ENCODE assay signal across 19 cellular contexts in the genomic region with DNA sequence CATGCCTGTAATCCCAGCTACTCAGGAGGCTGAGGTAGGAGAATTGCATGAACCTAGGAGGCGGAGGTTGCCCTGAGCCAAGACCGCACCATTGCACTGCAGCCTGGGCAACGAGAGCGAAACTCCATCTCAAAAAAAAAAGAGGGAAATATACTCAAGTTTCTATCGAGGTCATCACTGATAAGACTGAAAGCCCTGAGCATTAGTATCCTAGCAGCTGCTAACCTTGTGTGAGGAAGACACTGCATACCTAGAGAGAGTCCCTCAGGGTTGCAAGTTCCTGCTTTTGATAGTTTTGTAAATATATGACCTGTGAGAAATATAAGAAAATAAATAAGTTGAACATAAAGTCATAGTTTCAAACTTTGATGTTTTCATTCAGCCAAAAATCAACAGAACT. TPM values are rescaled to one million over a fixed set of nuclear protein-coding genes. Genes with fewer than 3 reads are reported as not detected.
A peak's percentile ranks its signal among the peaks of the same experiment; 100 is the strongest.
DNase-seq lines count a peak whose midpoint lies in the region; ATAC-seq and TF ChIP-seq lines count a peak whose summit lies in the region.
"Had no signal": no experiment of that assay in that cellular context is flagged by ENCODE, and none has a peak within 500 bp of the region (broad histone marks: within the 10 kb centered on the region; RNA-seq: fewer than 3 reads in every experiment).

No MANE protein-coding gene starts in this region.

- no peaks in the 10 kb centered on the region for H3K9me3 ChIP-seq in H9 (ENCODE audit: control insufficient read depth, low read depth, low read length)
- H3K9me3 ChIP-seq: thoracic aorta had no signal

- H3K4me1 Mint-ChIP-seq in activated CD8-positive, alpha-beta memory T cell treated with anti-CD3 and anti-CD28 coated beads, Interleukin-2, amount 10 ng/mL, durations not matched to agents 7 days and 5 days: peaks cover 61% of the 10 kb centered on the region
- H3K4me1 Mint-ChIP-seq in H9: peaks cover 27 to 37% of the 10 kb centered on the region in 2 experiments
- H3K4me1 Mint-ChIP-seq in activated CD4-positive, alpha-beta memory T cell treated with anti-CD3 and anti-CD28 coated beads, Interleukin-2, amount 10 ng/mL, durations not matched to agents 7 days and 5 days: peaks cover 69% of the 10 kb centered on the region
- peaks cover 20 to 92% (median 69%) of the 10 kb centered on the region in 4 donors for H3K4me1 Mint-ChIP-seq in naive thymus-derived CD8-positive, alpha-beta T cell

- no peak overlapping the region for H3K4me3 Mint-ChIP-seq in activated CD8-positive, alpha-beta memory T cell treated with anti-CD3 and anti-CD28 coated beads, Interleukin-2, amount 10 ng/mL, durations not matched to agents 7 days and 5 days
- H3K4me3 Mint-ChIP-seq in H9: no peak overlapping the region
- no peak overlapping the region for H3K4me3 Mint-ChIP-seq in activated CD4-positive, alpha-beta memory T cell treated with anti-CD3 and anti-CD28 coated beads, Interleukin-2, amount 10 ng/mL, durations not matched to agents 7 days and 5 days
- H3K4me3 Mint-ChIP-seq in naive thymus-derived CD8-positive, alpha-beta T cell: peak overlapping the region in 9 of 10 donors; percentile 40 to 79 (median 76)
- H3K4me3 Mint-ChIP-seq: brain had no signal

- H3K4ac ChIP-seq in H9 (ENCODE audit: low read depth, low read length): no peak overlapping the region

- H3K27me3 Mint-ChIP-seq in activated CD8-positive, alpha-beta memory T cell treated with anti-CD3 and anti-CD28 coated beads, Interleukin-2, amount 10 ng/mL, durations not matched to agents 7 days and 5 days: peaks cover 3% of the 10 kb centered on the region
- peaks cover 19% of the 10 kb centered on the region for H3K27me3 Mint-ChIP-seq in H9 (ENCODE audit: low read depth)
- H3K27me3 Mint-ChIP-seq in activated CD4-positive, alpha-beta memory T cell treated with anti-CD3 and anti-CD28 coated beads, Interleukin-2, amount 10 ng/mL, durations not matched to agents 7 days and 5 days: no peaks in the 10 kb centered on the region
- no peaks in the 10 kb centered on the region for H3K27me3 Mint-ChIP-seq in naive thymus-derived CD8-positive, alpha-beta T cell

- CTCF ChIA-PET in activated CD8-positive, alpha-beta memory T cell treated with anti-CD3 and anti-CD28 coated beads, Interleukin-2, amount 10 ng/mL, durations not matched to agents 7 days and 5 days (lab: Charles Lee): interaction anchor here (0.7 to 6.4 kb wide), 13 partner anchors 8 to 125 kb away, joined by 3 to 67 read pairs (median 4); partner anchors contain the start of genes FBXL22 and USP3
- CTCF ChIA-PET in activated CD4-positive, alpha-beta memory T cell treated with anti-CD3 and anti-CD28 coated beads, Interleukin-2, amount 10 ng/mL, durations not matched to agents 7 days and 5 days (lab: Charles Lee): interaction anchor here (0.8 to 5.2 kb wide), 9 partner anchors 12 to 126 kb away, joined by 3 to 40 read pairs (median 7); partner anchors contain the start of gene USP3

- H4K5ac ChIP-seq in H9 (ENCODE audit: insufficient read length, low read depth, low read length): no peak overlapping the region

- H2AK5ac ChIP-seq in H9 (ENCODE audit: insufficient read length, low read length): no peak overlapping the region

- H3K27me3 ChIP-seq in H9 (ENCODE audit: insufficient read depth, low read length): no peaks in the 10 kb centered on the region

- no peak overlapping the region for H3K23ac ChIP-seq in H9 (ENCODE audit: insufficient read length, low read depth, low read length)

- no peak for ATAC-seq in activated CD8-positive, alpha-beta memory T cell treated with anti-CD3 and anti-CD28 coated beads, Interleukin-2, amount 10 ng/mL, durations not matched to agents 7 days and 5 days
- no peak for ATAC-seq in naive thymus-derived CD8-positive, alpha-beta T cell
- no peak for ATAC-seq in GM18907 (IDR thresholded peaks at IDR 0.05; ENCODE audit: unreplicated experiment)
- ATAC-seq in GM21526 (IDR thresholded peaks at IDR 0.05; ENCODE audit: low FRiP score, unreplicated experiment): no peak
- ATAC-seq: left lobe of liver had no signal

- no peak overlapping the region for H4K91ac ChIP-seq in H9 (ENCODE audit: insufficient read length, low read depth, low read length)

- DNase-seq in activated CD8-positive, alpha-beta memory T cell treated with anti-CD3 and anti-CD28 coated beads, Interleukin-2, amount 10 ng/mL, durations not matched to agents 7 days and 5 days: no peak
- no peak for DNase-seq in activated CD8-positive, alpha-beta memory T cell treated with anti-CD3 and anti-CD28 coated beads, Interleukin-2, amount 50 U/mL, for 4 hours
- DNase-seq in H9 (no peak), KBM-7 (no peak)
- no peak for DNase-seq in activated CD4-positive, alpha-beta memory T cell treated with anti-CD3 and anti-CD28 coated beads, Interleukin-2, amount 10 ng/mL, durations not matched to agents 7 days and 5 days
- DNase-seq in naive thymus-derived CD8-positive, alpha-beta T cell: no peak
- DNase-seq: activated CD4-positive, alpha-beta T cell treated with anti-CD3 and anti-CD28 coated beads for 48 hours; activated gamma-delta T cell; DMS153; effector CD8-positive, alpha-beta T cell; NCI-H1694 treated with DMSO at 0.1 percent for 48 hours; NCI-H510A treated with DMSO at 0.1 percent for 48 hours; PC-9; stimulated activated CD4-positive, alpha-beta T cell treated with anti-CD3 and anti-CD28 coated beads, Interleukin-15, amount 100 ng/mL, for 24 hours had no signal

- H3K9me3 Mint-ChIP-seq in activated CD8-positive, alpha-beta memory T cell treated with anti-CD3 and anti-CD28 coated beads, Interleukin-2, amount 10 ng/mL, durations not matched to agents 7 days and 5 days (ENCODE audit: low read depth): no peaks in the 10 kb centered on the region
- no peaks in the 10 kb centered on the region; a peak in 1 of 5 replicates for H3K9me3 Mint-ChIP-seq in H9
- H3K9me3 Mint-ChIP-seq in activated CD4-positive, alpha-beta memory T cell treated with anti-CD3 and anti-CD28 coated beads, Interleukin-2, amount 10 ng/mL, durations not matched to agents 7 days and 5 days: no peaks in the 10 kb centered on the region
- no peaks in the 10 kb centered on the region for H3K9me3 Mint-ChIP-seq in naive thymus-derived CD8-positive, alpha-beta T cell
- H3K9me3 Mint-ChIP-seq: brain had no signal

- in situ Hi-C loops in KBM-7 (cut with MboI; ENCODE audit: low pct_unique_long_range_greater_than_20kb, low sequenced_read_pairs): no loop called here

- H2AFZ ChIP-seq in H9 (ENCODE audit: low read length): no peak overlapping the region
- H2AFZ ChIP-seq: PC-9 had no signal

- no peak overlapping the region for H2BK20ac ChIP-seq in H9 (ENCODE audit: low read depth, low read length, poor library complexity, severe bottlenecking)

- H3K27ac Mint-ChIP-seq in activated CD8-positive, alpha-beta memory T cell treated with anti-CD3 and anti-CD28 coated beads, Interleukin-2, amount 10 ng/mL, durations not matched to agents 7 days and 5 days: peak overlapping the region; percentile 81
- peak overlapping the region in 2 of 3 experiments; percentile 18 to 89; a peak in 1 of 7 replicates for H3K27ac Mint-ChIP-seq in H9
- peak overlapping the region; percentile 82 for H3K27ac Mint-ChIP-seq in activated CD4-positive, alpha-beta memory T cell treated with anti-CD3 and anti-CD28 coated beads, Interleukin-2, amount 10 ng/mL, durations not matched to agents 7 days and 5 days
- peak overlapping the region; percentile 90 to 100 (median 92) for H3K27ac Mint-ChIP-seq in naive thymus-derived CD8-positive, alpha-beta T cell

- H2BK5ac ChIP-seq in H9 (ENCODE audit: insufficient read length, low read length): no peak overlapping the region

- H2BK15ac ChIP-seq in H9 (ENCODE audit: low read depth, low read length): no peak overlapping the region

- H3K27ac ChIP-seq in H9 (ENCODE audit: insufficient read length, low read depth, low read length): no peak overlapping the region
- H3K27ac ChIP-seq: thoracic aorta had no signal

- H4K20me1 ChIP-seq in H9 (ENCODE audit: control insufficient read depth, insufficient read depth, insufficient read length): no peaks in the 10 kb centered on the region

- H3K9ac ChIP-seq in H9 (ENCODE audit: extremely low read depth, insufficient read length, low read length): no peak overlapping the region

- WGBS in H9 (ENCODE audit: extremely low coverage, insufficient read length, low lambda C conversion rate): no CpG with 5 or more reads among the region's 5 CpGs

- no peaks in the 10 kb centered on the region for H3K79me1 ChIP-seq in H9 (ENCODE audit: insufficient read depth, low read depth, low read length, poor library complexity, severe bottlenecking)

- H3K4me1 ChIP-seq in H9 (ENCODE audit: insufficient read depth, low read length): peaks cover 4% of the 10 kb centered on the region; the same call in 1 of the 2 replicates

- H3K4me2 ChIP-seq in H9 (ENCODE audit: insufficient read depth, insufficient read length, low read length): no peak overlapping the region
- H3K4me2 ChIP-seq: PC-9 had no signal

- POLR2A ChIA-PET in activated CD4-positive, alpha-beta memory T cell treated with anti-CD3 and anti-CD28 coated beads, Interleukin-2, amount 10 ng/mL, durations not matched to agents 7 days and 5 days (lab: Charles Lee): interaction anchor here (0.5 to 12.3 kb wide), 9 partner anchors 9 to 115 kb away, joined by 3 to 175 read pairs (median 10); partner anchors contain the start of gene USP3
- POLR2A ChIA-PET in naive thymus-derived CD8-positive, alpha-beta T cell (lab: Charles Lee): interaction anchor here (0.6 to 34.6 kb wide), 6 partner anchors 8 to 234 kb away, joined by 3 to 629 read pairs (median 8); partner anchors contain the start of gene USP3

- no peaks in the 10 kb centered on the region for H3K23me2 ChIP-seq in H9 (ENCODE audit: insufficient read length, low read depth, low read length, poor library complexity, severe bottlenecking)

- no peak overlapping the region for H3K18ac ChIP-seq in H9 (ENCODE audit: insufficient read length, low read depth, low read length)

- no peaks in the 10 kb centered on the region for H3K79me2 ChIP-seq in H9 (ENCODE audit: insufficient read depth, low read length)

- TF ChIP-seq CTCF in H9 (conservative IDR thresholded peaks at IDR 0.05): no peak

- H3K56ac ChIP-seq in H9 (ENCODE audit: insufficient read length, low read depth, low read length): no peak overlapping the region

- H2BK120ac ChIP-seq in H9 (ENCODE audit: low read depth, low read length, poor library complexity, severe bottlenecking): no peak overlapping the region

- no peaks in the 10 kb centered on the region for H3K36me3 Mint-ChIP-seq in activated CD8-positive, alpha-beta memory T cell treated with anti-CD3 and anti-CD28 coated beads, Interleukin-2, amount 10 ng/mL, durations not matched to agents 7 days and 5 days
- H3K36me3 Mint-ChIP-seq in H9 (ENCODE audit: insufficient read depth in 1 of 3, low read depth in 3 of 3): no peaks in the 10 kb centered on the region
- no peaks in the 10 kb centered on the region for H3K36me3 Mint-ChIP-seq in activated CD4-positive, alpha-beta memory T cell treated with anti-CD3 and anti-CD28 coated beads, Interleukin-2, amount 10 ng/mL, durations not matched to agents 7 days and 5 days (ENCODE audit: low read depth)
- no peaks in the 10 kb centered on the region for H3K36me3 Mint-ChIP-seq in naive thymus-derived CD8-positive, alpha-beta T cell
- H3K36me3 Mint-ChIP-seq: brain had no signal

- no peak overlapping the region for H2BK12ac ChIP-seq in H9 (ENCODE audit: insufficient read length, low read depth, low read length)

- no peak overlapping the region for H3T11ph ChIP-seq in H9 (ENCODE audit: low read length)

- no peak overlapping the region for H3K14ac ChIP-seq in H9 (ENCODE audit: insufficient read depth, low read length)

- H4K8ac ChIP-seq in H9 (replicated peaks; ENCODE audit: insufficient read length, low read depth, low read length): no peak overlapping the region

RNA-seq across cellular contexts. Expression of gene USP3, which starts 20.0 kb away (rescaled TPM):
- total RNA-seq in activated CD8-positive, alpha-beta memory T cell treated with anti-CD3 and anti-CD28 coated beads, Interleukin-2, amount 10 ng/mL, durations not matched to agents 7 days and 5 days: 10 to 100 TPM; 50.5 to 67.1 TPM
- 12.0 and 14.2 TPM in 2 replicates for total RNA-seq in H9 (2021)
- 10 to 100 TPM; 67.9 to 68.7 TPM for total RNA-seq in activated CD4-positive, alpha-beta memory T cell treated with anti-CD3 and anti-CD28 coated beads, Interleukin-2, amount 10 ng/mL, durations not matched to agents 7 days and 5 days
- total RNA-seq in naive thymus-derived CD8-positive, alpha-beta T cell: 100 to 1,000 TPM; 128 to 136 TPM
- 10 to 100 TPM; 31.6 to 42.9 (median 36.9) TPM for polyA plus RNA-seq in naive thymus-derived CD8-positive, alpha-beta T cell

Comparison
In these comparisons a context has a peak if more than half of its experiments do, and no peak if none do; other contexts are left out.
1. H3K4me3 Mint-ChIP-seq: peak in naive thymus-derived CD8-positive, alpha-beta T cell (9 of 10); none in activated CD8-positive, alpha-beta memory T cell treated with anti-CD3 and anti-CD28 coated beads, Interleukin-2, amount 10 ng/mL, durations not matched to agents 7 days and 5 days (single experiment), H9 (0 of 2) and activated CD4-positive, alpha-beta memory T cell treated with anti-CD3 and anti-CD28 coated beads, Interleukin-2, amount 10 ng/mL, durations not matched to agents 7 days and 5 days (single experiment).
2. Peak in every context shown above with its lines, with median percentiles within 50 percentile points of each other: H3K27ac Mint-ChIP-seq.